In genomic region chr7:1369856-1370657, GRCh38 we compare ENCODE assay signal across 16 cellular contexts.
"Had no signal": no experiment of that assay in that cellular context is flagged by ENCODE, and none has a peak within 500 bp of the region (broad histone marks: within the 10 kb centered on the region; RNA-seq: fewer than 3 reads in every experiment).

No MANE protein-coding gene starts in this region.

- DNase-seq: activated CD4-positive, alpha-beta T cell treated with anti-CD3 and anti-CD28 coated beads, Interleukin-2, amount 50 U/mL, for 4 hours; activated CD4-positive, CD25-positive, alpha-beta regulatory T cell treated with anti-CD3 and anti-CD28 coated beads, Interleukin-2, amount 50 U/mL, for 72 hours; activated effector memory CD4-positive, alpha-beta T cell treated with Interleukin-2 at 50 U/mL for 16 hours; activated T-cell treated with anti-CD3 and anti-CD28 coated beads, Interleukin-2, amount 50 U/mL, for 1 hour; amniotic stem cell; body of pancreas; central memory CD4-positive, alpha-beta T cell; hippocampal formation; immature natural killer cell; stimulated activated naive CD4-positive, alpha-beta T cell treated with Interleukin-2 at 50 U/mL for 16 hours had no signal

- H3K27ac ChIP-seq: body of pancreas, epithelial cell of prostate, gastroesophageal sphincter had no signal

- H3K4me1 ChIP-seq: body of pancreas had no signal

- H3K9me3 Mint-ChIP-seq: activated naive CD4-positive, alpha-beta T cell treated with anti-CD3 and anti-CD28 coated beads, Interleukin-2, amount 50 U/mL, for 72 hours; natural killer cell treated with Interleukin-12 subunit alpha and Interleukin-12 subunit beta and Interleukin-15 and Interleukin-18, amount 100 ng/mL, for 72 hours; T-helper 2 cell treated with Interferon-gamma antibody and Interleukin-4, amounts not matched to agents 5 μg/mL and 100 μg/mL, for 36 hours; type B pancreatic cell had no signal

- H3K4me3 Mint-ChIP-seq: natural killer cell treated with Interleukin-12 subunit alpha and Interleukin-12 subunit beta and Interleukin-15 and Interleukin-18, amount 100 ng/mL, for 72 hours; type B pancreatic cell had no signal

- H3K36me3 Mint-ChIP-seq: immature natural killer cell; natural killer cell treated with Interleukin-12 subunit alpha and Interleukin-12 subunit beta and Interleukin-15 and Interleukin-18, amount 100 ng/mL, for 72 hours; type B pancreatic cell had no signal

- ATAC-seq: body of pancreas, gastroesophageal sphincter had no signal

- H3K36me3 ChIP-seq: gastroesophageal sphincter had no signal

- H3K4me3 ChIP-seq: body of pancreas, gastroesophageal sphincter had no signal

- H3K27ac Mint-ChIP-seq: activated naive CD4-positive, alpha-beta T cell treated with anti-CD3 and anti-CD28 coated beads, Interleukin-2, amount 50 U/mL, for 72 hours; immature natural killer cell; natural killer cell treated with Interleukin-12 subunit alpha and Interleukin-12 subunit beta and Interleukin-15 and Interleukin-18, amount 100 ng/mL, for 72 hours; T-helper 2 cell treated with Interferon-gamma antibody and Interleukin-4, amounts not matched to agents 5 μg/mL and 100 μg/mL, for 36 hours; type B pancreatic cell had no signal
